ENCODE assay signal across 9 cellular contexts in genomic region chr3:119294889-119295769, GRCh38. TPM values are rescaled to one million over a fixed set of nuclear protein-coding genes. Genes with fewer than 3 reads are reported as not detected.
A peak's percentile ranks its signal among the peaks of the same experiment; 100 is the strongest.
DNase-seq lines count a peak whose midpoint lies in the region; ATAC-seq and TF ChIP-seq lines count a peak whose summit lies in the region.
"Had no signal": no experiment of that assay in that cellular context is flagged by ENCODE, and none has a peak within 500 bp of the region (broad histone marks: within the 10 kb centered on the region; RNA-seq: fewer than 3 reads in every experiment).

No MANE protein-coding gene starts in this region.

- ATAC-seq in GM19324 (IDR thresholded peaks at IDR 0.05; ENCODE audit: low FRiP score, unreplicated experiment) = peak; percentile 27
- peak; percentile 28 for ATAC-seq in HG03378 (IDR thresholded peaks at IDR 0.05; ENCODE audit: unreplicated experiment)

- peak; percentile 43 for DNase-seq in BE2C
- peak; percentile 51 for DNase-seq in T-helper 22 cell (ENCODE audit: low read depth)
- peak; percentile 36 for DNase-seq in brain microvascular endothelial cell
- peak; percentile 59 for DNase-seq in kidney tubule cell (ENCODE audit: low spot score)
- DNase-seq in stimulated activated CD4-positive, alpha-beta T cell treated with anti-CD3 and anti-CD28 coated beads, Interleukin-2, amount 100 ng/mL, for 48 hours = peak; percentile 21 to 34
- no peak for DNase-seq in NCI-H187 treated with DMSO at 0.1 percent for 48 hours (lab: John Stamatoyannopoulos, UW)

- H3K27me3 ChIP-seq in BE2C = no peaks in the 10 kb centered on the region
- H3K27me3 ChIP-seq in brain microvascular endothelial cell (replicated peaks) = no peaks in the 10 kb centered on the region

- no peaks in the 10 kb centered on the region for H3K4me1 ChIP-seq in BE2C

- H3K27ac ChIP-seq in brain microvascular endothelial cell = peak overlapping the region; percentile 85
- H3K27ac ChIP-seq: KMS-11 had no signal

- TF ChIP-seq CTCF in BE2C (IDR thresholded peaks at IDR 0.05; ENCODE audit: low read depth, low read length) (no peak), brain microvascular endothelial cell (IDR thresholded peaks at IDR 0.05; ENCODE audit: low read depth, low read length, missing control alignments) (no peak)

- H3K36me3 ChIP-seq in BE2C (no peaks in the 10 kb centered on the region), brain microvascular endothelial cell (replicated peaks) (peaks cover 8% of the 10 kb centered on the region)

- in situ Hi-C loops in brain microvascular endothelial cell (cut with HindIII; ENCODE audit: low pct_ligation_motif_present, low sequenced_read_pairs) = no loop called here

- no peaks in the 10 kb centered on the region for H3K9me3 ChIP-seq in BE2C

- peak overlapping the region; percentile 85 for H3K4me3 ChIP-seq in BE2C (ENCODE audit: low read depth, low read length)
- peak overlapping the region; percentile 85 for H3K4me3 ChIP-seq in brain microvascular endothelial cell (ENCODE audit: low read depth, low read length)

RNA-seq across cellular contexts. Expression of gene ARHGAP31, which starts 0.9 kb away (rescaled TPM):
- 2.5 TPM for polyA plus RNA-seq in BE2C (2012; ENCODE audit: insufficient read depth, insufficient read length, low read depth)

RNA-seq across cellular contexts. Expression of gene B4GALT4, which starts 54.5 kb away (rescaled TPM):
- 18.8 TPM for polyA plus RNA-seq in BE2C (2012; ENCODE audit: insufficient read depth, insufficient read length, low read depth)
